ENCODE assay signal across 1 cellular context in the genomic region with DNA sequence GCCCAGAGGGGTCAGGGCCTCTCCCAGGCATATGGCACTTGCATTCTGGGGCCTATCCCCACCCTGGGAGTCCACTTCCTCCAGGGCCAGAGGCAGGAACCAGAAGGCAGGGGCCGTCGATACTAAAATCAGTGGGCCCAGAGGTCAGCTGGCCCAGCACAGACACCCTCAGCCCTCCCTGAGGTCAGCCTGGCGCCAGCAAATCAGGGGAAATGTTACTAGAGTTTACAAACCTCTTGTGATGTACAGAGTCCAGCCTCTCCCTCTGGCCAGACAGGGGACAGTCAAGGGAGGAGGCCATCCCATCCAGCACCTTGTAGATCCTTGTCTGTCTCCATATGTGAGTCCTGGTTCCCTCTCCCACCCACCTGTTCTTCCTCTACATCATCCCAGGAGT.
TF ChIP-seq lines count a peak whose summit lies in the region.

No MANE protein-coding gene starts in this region.

TF ChIP-seq in HepG2, 621 proteins besides CTCF, POLR2A, EP300 and RAD21:
- TF ChIP-seq, protein P1, sequence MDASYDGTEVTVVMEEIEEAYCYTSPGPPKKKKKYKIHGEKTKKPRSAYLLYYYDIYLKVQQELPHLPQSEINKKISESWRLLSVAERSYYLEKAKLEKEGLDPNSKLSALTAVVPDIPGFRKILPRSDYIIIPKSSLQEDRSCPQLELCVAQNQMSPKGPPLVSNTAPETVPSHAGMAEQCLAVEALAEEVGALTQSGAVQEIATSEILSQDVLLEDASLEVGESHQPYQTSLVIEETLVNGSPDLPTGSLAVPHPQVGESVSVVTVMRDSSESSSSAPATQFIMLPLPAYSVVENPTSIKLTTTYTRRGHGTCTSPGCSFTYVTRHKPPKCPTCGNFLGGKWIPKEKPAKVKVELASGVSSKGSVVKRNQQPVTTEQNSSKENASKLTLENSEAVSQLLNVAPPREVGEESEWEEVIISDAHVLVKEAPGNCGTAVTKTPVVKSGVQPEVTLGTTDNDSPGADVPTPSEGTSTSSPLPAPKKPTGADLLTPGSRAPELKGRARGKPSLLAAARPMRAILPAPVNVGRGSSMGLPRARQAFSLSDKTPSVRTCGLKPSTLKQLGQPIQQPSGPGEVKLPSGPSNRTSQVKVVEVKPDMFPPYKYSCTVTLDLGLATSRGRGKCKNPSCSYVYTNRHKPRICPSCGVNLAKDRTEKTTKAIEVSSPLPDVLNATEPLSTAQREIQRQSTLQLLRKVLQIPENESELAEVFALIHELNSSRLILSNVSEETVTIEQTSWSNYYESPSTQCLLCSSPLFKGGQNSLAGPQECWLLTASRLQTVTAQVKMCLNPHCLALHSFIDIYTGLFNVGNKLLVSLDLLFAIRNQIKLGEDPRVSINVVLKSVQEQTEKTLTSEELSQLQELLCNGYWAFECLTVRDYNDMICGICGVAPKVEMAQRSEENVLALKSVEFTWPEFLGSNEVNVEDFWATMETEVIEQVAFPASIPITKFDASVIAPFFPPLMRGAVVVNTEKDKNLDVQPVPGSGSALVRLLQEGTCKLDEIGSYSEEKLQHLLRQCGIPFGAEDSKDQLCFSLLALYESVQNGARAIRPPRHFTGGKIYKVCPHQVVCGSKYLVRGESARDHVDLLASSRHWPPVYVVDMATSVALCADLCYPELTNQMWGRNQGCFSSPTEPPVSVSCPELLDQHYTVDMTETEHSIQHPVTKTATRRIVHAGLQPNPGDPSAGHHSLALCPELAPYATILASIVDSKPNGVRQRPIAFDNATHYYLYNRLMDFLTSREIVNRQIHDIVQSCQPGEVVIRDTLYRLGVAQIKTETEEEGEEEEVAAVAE (CRISPR knock-in tag; IDR thresholded peaks at IDR 0.05; ENCODE audit: borderline replicate concordance), result peak; percentile 94
- TF ChIP-seq, protein P2, sequence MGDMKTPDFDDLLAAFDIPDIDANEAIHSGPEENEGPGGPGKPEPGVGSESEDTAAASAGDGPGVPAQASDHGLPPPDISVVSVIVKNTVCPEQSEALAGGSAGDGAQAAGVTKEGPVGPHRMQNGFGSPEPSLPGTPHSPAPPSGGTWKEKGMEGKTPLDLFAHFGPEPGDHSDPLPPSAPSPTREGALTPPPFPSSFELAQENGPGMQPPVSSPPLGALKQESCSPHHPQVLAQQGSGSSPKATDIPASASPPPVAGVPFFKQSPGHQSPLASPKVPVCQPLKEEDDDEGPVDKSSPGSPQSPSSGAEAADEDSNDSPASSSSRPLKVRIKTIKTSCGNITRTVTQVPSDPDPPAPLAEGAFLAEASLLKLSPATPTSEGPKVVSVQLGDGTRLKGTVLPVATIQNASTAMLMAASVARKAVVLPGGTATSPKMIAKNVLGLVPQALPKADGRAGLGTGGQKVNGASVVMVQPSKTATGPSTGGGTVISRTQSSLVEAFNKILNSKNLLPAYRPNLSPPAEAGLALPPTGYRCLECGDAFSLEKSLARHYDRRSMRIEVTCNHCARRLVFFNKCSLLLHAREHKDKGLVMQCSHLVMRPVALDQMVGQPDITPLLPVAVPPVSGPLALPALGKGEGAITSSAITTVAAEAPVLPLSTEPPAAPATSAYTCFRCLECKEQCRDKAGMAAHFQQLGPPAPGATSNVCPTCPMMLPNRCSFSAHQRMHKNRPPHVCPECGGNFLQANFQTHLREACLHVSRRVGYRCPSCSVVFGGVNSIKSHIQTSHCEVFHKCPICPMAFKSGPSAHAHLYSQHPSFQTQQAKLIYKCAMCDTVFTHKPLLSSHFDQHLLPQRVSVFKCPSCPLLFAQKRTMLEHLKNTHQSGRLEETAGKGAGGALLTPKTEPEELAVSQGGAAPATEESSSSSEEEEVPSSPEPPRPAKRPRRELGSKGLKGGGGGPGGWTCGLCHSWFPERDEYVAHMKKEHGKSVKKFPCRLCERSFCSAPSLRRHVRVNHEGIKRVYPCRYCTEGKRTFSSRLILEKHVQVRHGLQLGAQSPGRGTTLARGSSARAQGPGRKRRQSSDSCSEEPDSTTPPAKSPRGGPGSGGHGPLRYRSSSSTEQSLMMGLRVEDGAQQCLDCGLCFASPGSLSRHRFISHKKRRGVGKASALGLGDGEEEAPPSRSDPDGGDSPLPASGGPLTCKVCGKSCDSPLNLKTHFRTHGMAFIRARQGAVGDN (CRISPR knock-in tag; IDR thresholded peaks at IDR 0.05), result peak; percentile 40; the same call in 1 of the 2 replicates
- TF ChIP-seq, protein P3, sequence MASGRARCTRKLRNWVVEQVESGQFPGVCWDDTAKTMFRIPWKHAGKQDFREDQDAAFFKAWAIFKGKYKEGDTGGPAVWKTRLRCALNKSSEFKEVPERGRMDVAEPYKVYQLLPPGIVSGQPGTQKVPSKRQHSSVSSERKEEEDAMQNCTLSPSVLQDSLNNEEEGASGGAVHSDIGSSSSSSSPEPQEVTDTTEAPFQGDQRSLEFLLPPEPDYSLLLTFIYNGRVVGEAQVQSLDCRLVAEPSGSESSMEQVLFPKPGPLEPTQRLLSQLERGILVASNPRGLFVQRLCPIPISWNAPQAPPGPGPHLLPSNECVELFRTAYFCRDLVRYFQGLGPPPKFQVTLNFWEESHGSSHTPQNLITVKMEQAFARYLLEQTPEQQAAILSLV (CRISPR knock-in tag; IDR thresholded peaks at IDR 0.05; ENCODE audit: borderline replicate concordance), result no peak
- TF ChIP-seq, protein P4, sequence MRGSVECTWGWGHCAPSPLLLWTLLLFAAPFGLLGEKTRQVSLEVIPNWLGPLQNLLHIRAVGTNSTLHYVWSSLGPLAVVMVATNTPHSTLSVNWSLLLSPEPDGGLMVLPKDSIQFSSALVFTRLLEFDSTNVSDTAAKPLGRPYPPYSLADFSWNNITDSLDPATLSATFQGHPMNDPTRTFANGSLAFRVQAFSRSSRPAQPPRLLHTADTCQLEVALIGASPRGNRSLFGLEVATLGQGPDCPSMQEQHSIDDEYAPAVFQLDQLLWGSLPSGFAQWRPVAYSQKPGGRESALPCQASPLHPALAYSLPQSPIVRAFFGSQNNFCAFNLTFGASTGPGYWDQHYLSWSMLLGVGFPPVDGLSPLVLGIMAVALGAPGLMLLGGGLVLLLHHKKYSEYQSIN (CRISPR knock-in tag; IDR thresholded peaks at IDR 0.05; ENCODE audit: borderline replicate concordance), result no peak
- TF ChIP-seq, protein P5, sequence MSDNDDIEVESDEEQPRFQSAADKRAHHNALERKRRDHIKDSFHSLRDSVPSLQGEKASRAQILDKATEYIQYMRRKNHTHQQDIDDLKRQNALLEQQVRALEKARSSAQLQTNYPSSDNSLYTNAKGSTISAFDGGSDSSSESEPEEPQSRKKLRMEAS (IDR thresholded peaks at IDR 0.05), result 0 out of 2 replicates have a peak, but pooled peaks have one; percentile 31
- peak; percentile 40; the same call in 1 of the 2 replicates for TF ChIP-seq SALL1 (CRISPR knock-in tag; IDR thresholded peaks at IDR 0.05)
- TF ChIP-seq TEAD3 (CRISPR knock-in tag; optimal IDR thresholded peaks at IDR 0.05; ENCODE audit: borderline replicate concordance), result peak; percentile 6
